10 cellular contexts compared by ENCODE assay signal in the genomic region with DNA sequence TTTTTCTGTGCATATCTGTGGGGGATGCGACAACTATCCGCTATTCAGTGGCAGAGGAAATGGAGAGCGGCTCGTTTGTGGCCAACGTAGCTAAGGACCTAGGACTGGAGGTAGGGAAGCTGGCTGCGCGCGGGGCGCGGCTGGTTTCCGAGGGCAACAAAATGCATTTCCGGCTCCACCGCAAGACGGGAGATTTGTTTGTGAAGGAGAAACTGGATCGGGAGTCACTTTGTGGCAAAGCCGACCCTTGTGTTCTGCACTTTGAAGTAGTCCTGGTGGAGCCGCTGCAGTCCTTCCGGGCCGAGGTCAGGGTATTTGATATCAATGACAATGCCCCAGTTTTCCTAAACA. TPM values are rescaled to one million over a fixed set of nuclear protein-coding genes. Genes with fewer than 3 reads are reported as not detected.
DNase-seq lines count a peak whose midpoint lies in the region; ATAC-seq and TF ChIP-seq lines count a peak whose summit lies in the region.
"Had no signal": no experiment of that assay in that cellular context is flagged by ENCODE, and none has a peak within 500 bp of the region (broad histone marks: within the 10 kb centered on the region; RNA-seq: fewer than 3 reads in every experiment).

No MANE protein-coding gene starts in this region.

- peak overlapping the region in 3 of 4 donors; percentile 1 to 40 (median 36) for H3K4me3 ChIP-seq in Peyer's patch
- H3K4me3 ChIP-seq in hepatocyte, result peak overlapping the region; percentile 82

- no peak overlapping the region for H3K4me3 Mint-ChIP-seq in activated T-helper 2 cell treated with anti-CD3 and anti-CD28 coated beads, Interferon-gamma antibody, Interleukin-2, Interleukin-4, amounts not matched to agents 10 μg/mL and 5 μg/mL and 100 μg/mL, durations not matched to agents 14 hours and 24 hours and 36 hours (ENCODE audit: low read depth)

- peak overlapping the region; percentile 78 for H3K4me2 ChIP-seq in hepatocyte

- no peak overlapping the region for H3K27ac Mint-ChIP-seq in activated T-helper 2 cell treated with anti-CD3 and anti-CD28 coated beads, Interferon-gamma antibody, Interleukin-2, Interleukin-4, amounts not matched to agents 10 μg/mL and 5 μg/mL and 100 μg/mL, durations not matched to agents 14 hours and 24 hours and 36 hours

- no peak for TF ChIP-seq POLR2A in Peyer's patch (IDR thresholded peaks at IDR 0.05)

- H3K9me2 ChIP-seq in hepatocyte (replicated peaks; ENCODE audit: insufficient read depth), result no peaks in the 10 kb centered on the region

- peaks cover 20% of the 10 kb centered on the region for H3K9me3 Mint-ChIP-seq in activated T-helper 2 cell treated with anti-CD3 and anti-CD28 coated beads, Interferon-gamma antibody, Interleukin-2, Interleukin-4, amounts not matched to agents 10 μg/mL and 5 μg/mL and 100 μg/mL, durations not matched to agents 14 hours and 24 hours and 36 hours

- H3K9me3 ChIP-seq in Peyer's patch, result no peaks in the 10 kb centered on the region
- H3K9me3 ChIP-seq in hepatocyte (ENCODE audit: low read depth), result no peaks in the 10 kb centered on the region

- no peaks in the 10 kb centered on the region for H3K4me1 Mint-ChIP-seq in activated T-helper 2 cell treated with anti-CD3 and anti-CD28 coated beads, Interferon-gamma antibody, Interleukin-2, Interleukin-4, amounts not matched to agents 10 μg/mL and 5 μg/mL and 100 μg/mL, durations not matched to agents 14 hours and 24 hours and 36 hours (ENCODE audit: low read depth)

- H3K27me3 Mint-ChIP-seq in activated T-helper 2 cell treated with anti-CD3 and anti-CD28 coated beads, Interferon-gamma antibody, Interleukin-2, Interleukin-4, amounts not matched to agents 10 μg/mL and 5 μg/mL and 100 μg/mL, durations not matched to agents 14 hours and 24 hours and 36 hours (ENCODE audit: low read depth), result no peaks in the 10 kb centered on the region

- intact Hi-C loops in activated T-helper 2 cell treated with anti-CD3 and anti-CD28 coated beads, Interferon-gamma antibody, Interleukin-2, Interleukin-4, amounts not matched to agents 10 μg/mL and 5 μg/mL and 100 μg/mL, durations not matched to agents 14 hours and 24 hours and 36 hours (cut with micrococcal nuclease), result no loop called here

- no peaks in the 10 kb centered on the region for H3K4me1 ChIP-seq in Peyer's patch
- peaks cover 5% of the 10 kb centered on the region for H3K4me1 ChIP-seq in hepatocyte (ENCODE audit: insufficient read depth)

- 3% methylated on average over 19 of the region's 19 CpGs for WGBS in hepatocyte (ENCODE audit: low lambda C conversion rate, missing lambda C conversion rate)

- H3K36me3 Mint-ChIP-seq in activated T-helper 2 cell treated with anti-CD3 and anti-CD28 coated beads, Interferon-gamma antibody, Interleukin-2, Interleukin-4, amounts not matched to agents 10 μg/mL and 5 μg/mL and 100 μg/mL, durations not matched to agents 14 hours and 24 hours and 36 hours (ENCODE audit: low read depth), result no peaks in the 10 kb centered on the region

- H3K36me3 ChIP-seq in Peyer's patch, result no peaks in the 10 kb centered on the region
- H3K36me3 ChIP-seq in hepatocyte (replicated peaks; ENCODE audit: insufficient read depth, low read depth), result no peaks in the 10 kb centered on the region

- TF ChIP-seq CTCF in Peyer's patch (IDR thresholded peaks at IDR 0.05) (no peak), hepatocyte (IDR thresholded peaks at IDR 0.05; ENCODE audit: poor library complexity) (no peak)

- ATAC-seq in GM21423 (IDR thresholded peaks at IDR 0.05; ENCODE audit: unreplicated experiment), result no peak

- DNase-seq in Daoy (ENCODE audit: low read depth) (peak; percentile 22), Peyer's patch (no peak), hepatocyte (ENCODE audit: low spot score) (peak; percentile 13), retina (peak; percentile 3), RPMI8226 (no peak), NOMO-1 treated with dmso at 0.1 percent for 144 hours (lab: John Stamatoyannopoulos, UW; ENCODE audit: unreplicated experiment) (no peak)
- no peak for DNase-seq in activated T-helper 2 cell treated with anti-CD3 and anti-CD28 coated beads, Interferon-gamma antibody, Interleukin-2, Interleukin-4, amounts not matched to agents 10 μg/mL and 5 μg/mL and 100 μg/mL, durations not matched to agents 14 hours and 24 hours and 36 hours (ENCODE audit: low spot score)
- DNase-seq: amniotic stem cell, posterior cingulate gyrus had no signal

- H2AFZ ChIP-seq in hepatocyte, result peak overlapping the region; percentile 87

- no peaks in the 10 kb centered on the region for H3K27me3 ChIP-seq in Peyer's patch
- peaks cover 24% of the 10 kb centered on the region for H3K27me3 ChIP-seq in hepatocyte

- no peaks in the 10 kb centered on the region for H4K20me1 ChIP-seq in hepatocyte (ENCODE audit: insufficient read depth, poor library complexity, severe bottlenecking)

- H3K27ac ChIP-seq in Peyer's patch, result no peak overlapping the region
- no peak overlapping the region for H3K27ac ChIP-seq in hepatocyte

- no peaks in the 10 kb centered on the region for H3K79me2 ChIP-seq in hepatocyte

RNA-seq across cellular contexts. Expression of a gene that starts 0.3 kb away (rescaled TPM):
- total RNA-seq in Daoy (2014; rRNA removed; shearing (Covaris generic)), result 0.06 TPM in 1 of 2 replicates, not detected in the other
- not detected for total RNA-seq in Peyer's patch
- total RNA-seq in hepatocyte, result 0.16 and 0.17 TPM in 2 replicates
- not detected in 2 replicates for polyA plus RNA-seq in hepatocyte
- not detected in 2 replicates for total RNA-seq in activated T-helper 2 cell treated with anti-CD3 and anti-CD28 coated beads, Interferon-gamma antibody, Interleukin-2, Interleukin-4, amounts not matched to agents 10 μg/mL and 5 μg/mL and 100 μg/mL, durations not matched to agents 14 hours and 24 hours and 36 hours

RNA-seq across cellular contexts. Expression of a gene that starts 42.9 kb away (rescaled TPM):
- total RNA-seq in Daoy (2014; rRNA removed; shearing (Covaris generic)), result 12.1 and 22.4 TPM in 2 replicates
- total RNA-seq in Peyer's patch (1 to 10 TPM in 1 of 4 donors, under 1 TPM in 3; 0.35 to 1.3 (median 0.65) TPM), hepatocyte (23.0 and 27.7 TPM in 2 replicates)
- 27.3 and 29.4 TPM in 2 replicates for polyA plus RNA-seq in hepatocyte
- total RNA-seq in activated T-helper 2 cell treated with anti-CD3 and anti-CD28 coated beads, Interferon-gamma antibody, Interleukin-2, Interleukin-4, amounts not matched to agents 10 μg/mL and 5 μg/mL and 100 μg/mL, durations not matched to agents 14 hours and 24 hours and 36 hours, result 0.11 and 0.25 TPM in 2 replicates

RNA-seq across cellular contexts. Expression of a gene that starts 48.8 kb away (rescaled TPM):
- total RNA-seq in Daoy (2014; rRNA removed; shearing (Covaris generic)), result 0.11 and 0.24 TPM in 2 replicates
- total RNA-seq in Peyer's patch, result 1 to 10 TPM in 2 of 4 donors, under 1 TPM in 1, not detected in 1; 0.70 to 4.1 (median 1.1) TPM
- total RNA-seq in hepatocyte, result 3.8 and 4.1 TPM in 2 replicates
- 0.76 and 1.5 TPM in 2 replicates for polyA plus RNA-seq in hepatocyte
- total RNA-seq in activated T-helper 2 cell treated with anti-CD3 and anti-CD28 coated beads, Interferon-gamma antibody, Interleukin-2, Interleukin-4, amounts not matched to agents 10 μg/mL and 5 μg/mL and 100 μg/mL, durations not matched to agents 14 hours and 24 hours and 36 hours, result not detected in 2 replicates

Comparison
In these comparisons a context has a peak if more than half of its experiments do, and no peak if none do; other contexts are left out.
1. DNase-seq: peak in Daoy (single experiment), hepatocyte (single experiment) and retina (single experiment); none in Peyer's patch (0 of 3), RPMI8226 (single experiment), NOMO-1 treated with dmso at 0.1 percent for 144 hours (single experiment) and activated T-helper 2 cell treated with anti-CD3 and anti-CD28 coated beads, Interferon-gamma antibody, Interleukin-2, Interleukin-4, amounts not matched to agents 10 μg/mL and 5 μg/mL and 100 μg/mL, durations not matched to agents 14 hours and 24 hours and 36 hours (single experiment).